In genomic region chr14:69366761-69367160, GRCh38 we compare ENCODE assay signal across 2 cellular contexts.
TF ChIP-seq lines count a peak whose summit lies in the region.

No MANE protein-coding gene starts in this region.

TF ChIP-seq in A549, 52 proteins besides CTCF, POLR2A, EP300 and RAD21:
- TF ChIP-seq NFE2L2 (conservative IDR thresholded peaks at IDR 0.05; ENCODE audit: low read length) (no peak), ELK1 (IDR thresholded peaks at IDR 0.05; ENCODE audit: low read depth, low read length) (no peak), FOSB (CRISPR knock-in tag; IDR thresholded peaks at IDR 0.05) (no peak), ZFP36 (IDR thresholded peaks at IDR 0.05; ENCODE audit: borderline replicate concordance, partially characterized antibody) (peak; percentile 87), HES2 (IDR thresholded peaks at IDR 0.05) (no peak), CHD2 (IDR thresholded peaks at IDR 0.05; ENCODE audit: low read length, partially characterized antibody) (no peak)

TF ChIP-seq in K562, 482 proteins besides CTCF, POLR2A, EP300 and RAD21:
- no peak for TF ChIP-seq MYNN (IDR thresholded peaks at IDR 0.05)
- TF ChIP-seq MYNN (CRISPR knock-in tag; IDR thresholded peaks at IDR 0.05), result no peak
- TF ChIP-seq RBM25 (IDR thresholded peaks at IDR 0.05; ENCODE audit: low read depth, low read length, severe bottlenecking), result peak; percentile 66
- TF ChIP-seq E2F5 (CRISPR knock-in tag; IDR thresholded peaks at IDR 0.05), result no peak
- no peak for TF ChIP-seq KDM1A (IDR thresholded peaks at IDR 0.05)
- no peak for TF ChIP-seq MCM5 (IDR thresholded peaks at IDR 0.05; ENCODE audit: low read depth)
- TF ChIP-seq ZFP36 (IDR thresholded peaks at IDR 0.05; ENCODE audit: low read depth, low read length, partially characterized antibody), result peak; percentile 97
- no peak for TF ChIP-seq ZSCAN29 (IDR thresholded peaks at IDR 0.05)
- no peak for TF ChIP-seq MTA3 (IDR thresholded peaks at IDR 0.05; ENCODE audit: borderline replicate concordance)
- TF ChIP-seq SMARCA5 (IDR thresholded peaks at IDR 0.05), result 0 out of 2 replicates have a peak, but pooled peaks have one; percentile 24
- TF ChIP-seq ZNF57 (CRISPR knock-in tag; IDR thresholded peaks at IDR 0.05), result no peak
- TF ChIP-seq SIX5 (IDR thresholded peaks at IDR 0.05; ENCODE audit: borderline replicate concordance in 1 of 2, insufficient read depth in 1 of 2, low read depth in 1 of 2, low read length in 2 of 2), result no peak
- TF ChIP-seq BCOR (IDR thresholded peaks at IDR 0.05), result peak; percentile 33; the same call in 1 of the 2 replicates
